ENCODE assay signal across 34 cellular contexts in genomic region chr3:70201975-70202374, GRCh38.
"Had no signal": no experiment of that assay in that cellular context is flagged by ENCODE, and none has a peak within 500 bp of the region (broad histone marks: within the 10 kb centered on the region; RNA-seq: fewer than 3 reads in every experiment).

No MANE protein-coding gene starts in this region.

- H3K27ac ChIP-seq: KMS-11 had no signal

- H3K9ac ChIP-seq: KMS-11 had no signal

- H3K27me3 ChIP-seq: MG63 had no signal

- H3K36me3 ChIP-seq: MG63 had no signal

- H3K4me2 ChIP-seq: KMS-11 had no signal

- H3K4me3 ChIP-seq: MG63 had no signal

- H3K9me3 ChIP-seq: MG63 had no signal

- DNase-seq: Karpas-422, Kasumi-1, MG63, MM.1S, MV-4-11, NCI-H1048, NCI-H1092, NCI-H1092 treated with DMSO at 0.1 percent for 48 hours, NCI-H1105, NCI-H1105 treated with DMSO at 0.1 percent for 48 hours, NCI-H1417, NCI-H1417 treated with DMSO at 0.1 percent for 48 hours, NCI-H1436, NCI-H1436 treated with DMSO at 0.1 percent for 48 hours, NCI-H146, NCI-H1694, NCI-H1694 treated with DMSO at 0.1 percent for 48 hours, NCI-H187, NCI-H187 treated with DMSO at 0.1 percent for 48 hours, NCI-H1930, NCI-H2029, NCI-H2029 treated with DMSO at 0.1 percent for 48 hours, NCI-H2081, NCI-H2081 treated with DMSO at 0.1 percent for 48 hours, NCI-H2107, NCI-H2171, NCI-H2171 treated with DMSO at 0.1 percent for 48 hours, NCI-H2227 treated with DMSO at 0.1 percent for 48 hours, NCI-H226, NCI-H345, NCI-H446, NCI-H446 treated with DMSO at 0.1 percent for 48 hours, NCI-H510A had no signal
